ENCODE assay signal across 17 cellular contexts in the genomic region with DNA sequence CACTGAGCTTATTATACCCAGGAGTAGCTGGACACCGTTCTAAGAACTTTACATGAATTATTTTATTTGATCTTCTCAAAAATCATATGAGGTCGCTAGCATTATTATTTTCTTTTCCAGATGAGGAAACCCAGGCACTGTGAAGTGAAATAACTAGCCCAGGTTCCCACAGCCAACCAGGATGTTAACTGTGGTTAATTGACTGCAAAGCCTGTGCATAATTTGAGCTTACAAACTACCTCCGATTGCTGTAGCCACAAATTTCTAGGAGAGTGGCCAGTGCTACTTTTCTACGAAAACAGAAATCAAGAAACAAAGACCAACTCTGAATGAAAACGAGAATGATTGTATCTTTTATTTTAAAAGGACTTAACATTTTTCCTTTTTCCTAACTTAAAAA.
"Had no signal": no experiment of that assay in that cellular context is flagged by ENCODE, and none has a peak within 500 bp of the region (broad histone marks: within the 10 kb centered on the region; RNA-seq: fewer than 3 reads in every experiment).

No MANE protein-coding gene starts in this region.

- H3K27ac Mint-ChIP-seq: brain had no signal

- H3K4me3 Mint-ChIP-seq: brain, WTC11 had no signal

- ATAC-seq: esophagus mucosa, left colon, lower lobe of right lung, WTC11 had no signal

- H3K27me3 Mint-ChIP-seq: brain had no signal

- DNase-seq: activated CD8-positive, alpha-beta memory T cell treated with anti-CD3 and anti-CD28 coated beads, Interleukin-2, amount 50 U/mL, for 48 hours; activated gamma-delta T cell treated with Interleukin-2 at 50 U/mL for 16 hours; amygdala; central memory CD4-positive, alpha-beta T cell; colonic mucosa; left colon; lower lobe of right lung; SJCRH30; stimulated activated CD4-positive, alpha-beta T cell treated with anti-CD3 and anti-CD28 coated beads, Interleukin-12 subunit alpha, Interleukin-12 subunit beta, amount 100 ng/mL, for 4 hours; stimulated activated CD4-positive, alpha-beta T cell treated with anti-CD3 and anti-CD28 coated beads, Interleukin-2, amount 100 ng/mL, for 24 hours; substantia nigra; uterus had no signal

- FAIRE-seq: islet of Langerhans, TTC549 had no signal
